Comparison of ENCODE assay signal across 1 cellular context in genomic region chr18:31420524-31420923, GRCh38.
TF ChIP-seq lines count a peak whose summit lies in the region.

No MANE protein-coding gene starts in this region.

TF ChIP-seq in HepG2, 621 proteins besides CTCF, POLR2A, EP300 and RAD21:
- no peak for TF ChIP-seq ZNF589 (CRISPR knock-in tag; conservative IDR thresholded peaks at IDR 0.05)
- peak; percentile 72 for TF ChIP-seq MAFF (IDR thresholded peaks at IDR 0.05; ENCODE audit: low read depth, low read length)
- no peak for TF ChIP-seq SMAD1 (CRISPR knock-in tag; IDR thresholded peaks at IDR 0.05; ENCODE audit: borderline replicate concordance, low read depth)
- no peak for TF ChIP-seq MIER3 (CRISPR knock-in tag; IDR thresholded peaks at IDR 0.05; ENCODE audit: borderline replicate concordance)
- TF ChIP-seq MAFK (conservative IDR thresholded peaks at IDR 0.05 in 1 of 2, IDR thresholded peaks at IDR 0.05 in 1 of 2; ENCODE audit: low read length in 2 of 2): peak; percentile 61 to 79; a peak in 3 of 4 replicates
- TF ChIP-seq RARG (CRISPR knock-in tag; IDR thresholded peaks at IDR 0.05; ENCODE audit: low read depth): no peak
